2 cellular contexts compared by ENCODE assay signal in the genomic region with DNA sequence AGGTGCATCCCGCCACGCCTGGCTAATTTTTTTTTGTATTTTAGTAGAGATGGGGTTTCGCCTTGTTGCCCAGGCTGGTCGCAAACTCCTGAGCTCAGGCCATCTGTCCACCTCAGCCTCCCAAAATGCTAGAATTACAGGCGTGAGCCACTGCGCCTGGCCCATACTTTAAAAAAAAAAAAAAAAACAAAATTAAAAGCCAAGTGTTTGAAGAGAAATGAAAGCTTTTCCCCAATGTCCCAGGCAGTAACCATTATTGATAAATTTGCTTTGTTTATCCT.
TF ChIP-seq lines count a peak whose summit lies in the region.

No MANE protein-coding gene starts in this region.

TF ChIP-seq in GM12891, 5 proteins besides CTCF, POLR2A, EP300 and RAD21:
- TF ChIP-seq POU2F2 (IDR thresholded peaks at IDR 0.05; ENCODE audit: low read depth, low read length): no peak
- no peak for TF ChIP-seq PAX5 (IDR thresholded peaks at IDR 0.05; ENCODE audit: insufficient read depth, low read length, severe bottlenecking)
- TF ChIP-seq POLR2AphosphoS5 (IDR thresholded peaks at IDR 0.05; ENCODE audit: low read depth, low read length): no peak
TF ChIP-seq in GM12891: peak in this region for 0.

TF ChIP-seq in SK-N-SH, 30 proteins besides CTCF, POLR2A, EP300 and RAD21:
- no peak for TF ChIP-seq RFX5 (IDR thresholded peaks at IDR 0.05; ENCODE audit: low read length)
- TF ChIP-seq TCF12 (IDR thresholded peaks at IDR 0.05): no peak
- TF ChIP-seq YY1 (IDR thresholded peaks at IDR 0.05; ENCODE audit: low read depth): no peak
- TF ChIP-seq, protein P1, sequence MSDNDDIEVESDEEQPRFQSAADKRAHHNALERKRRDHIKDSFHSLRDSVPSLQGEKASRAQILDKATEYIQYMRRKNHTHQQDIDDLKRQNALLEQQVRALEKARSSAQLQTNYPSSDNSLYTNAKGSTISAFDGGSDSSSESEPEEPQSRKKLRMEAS (IDR thresholded peaks at IDR 0.05; ENCODE audit: low read depth): no peak
- TF ChIP-seq TEAD4 (IDR thresholded peaks at IDR 0.05; ENCODE audit: borderline replicate concordance, insufficient read depth): no peak
- no peak for TF ChIP-seq SIN3A (IDR thresholded peaks at IDR 0.05; ENCODE audit: borderline replicate concordance, low read depth, low read length)
- TF ChIP-seq NFIC (IDR thresholded peaks at IDR 0.05; ENCODE audit: borderline replicate concordance): no peak
TF ChIP-seq in SK-N-SH: peak in this region for 0.
